10 cellular contexts compared by ENCODE assay signal in the genomic region with DNA sequence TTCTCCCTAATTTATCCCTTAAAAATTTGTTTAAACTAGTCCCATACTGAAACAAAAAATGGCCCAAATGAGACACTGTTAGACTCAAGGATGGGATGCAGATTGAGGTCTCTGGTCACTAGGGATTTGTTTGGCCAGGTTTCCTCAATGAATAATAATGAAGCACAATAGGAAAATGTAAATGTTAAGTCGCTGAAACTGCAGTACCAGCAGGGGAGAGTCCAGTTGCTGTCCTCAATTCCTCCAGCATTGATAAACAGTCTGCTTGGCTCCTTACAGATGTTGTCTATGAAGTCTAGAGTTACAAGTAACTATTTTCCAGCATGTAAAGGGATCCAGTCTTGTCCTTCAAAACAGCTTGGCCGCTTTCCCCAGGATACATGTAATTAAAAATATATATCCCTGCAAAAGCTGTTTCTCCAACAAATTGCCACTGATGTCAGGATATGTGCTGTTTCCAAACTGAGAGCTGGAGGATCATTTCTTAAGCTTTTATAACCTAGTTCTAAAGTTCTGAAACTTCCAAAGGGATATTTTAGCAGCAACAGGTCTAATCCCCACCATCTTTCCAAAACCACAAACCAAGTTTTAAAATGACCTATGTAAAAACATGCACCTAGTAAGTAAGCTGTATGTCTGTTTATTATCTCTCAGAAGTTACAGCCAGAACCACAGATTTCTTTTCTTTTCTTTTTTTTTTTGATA. TPM values are rescaled to one million over a fixed set of nuclear protein-coding genes. Genes with fewer than 3 reads are reported as not detected.
DNase-seq lines count a peak whose midpoint lies in the region; ATAC-seq and TF ChIP-seq lines count a peak whose summit lies in the region.
"Had no signal": no experiment of that assay in that cellular context is flagged by ENCODE, and none has a peak within 500 bp of the region (broad histone marks: within the 10 kb centered on the region; RNA-seq: fewer than 3 reads in every experiment).

No MANE protein-coding gene starts in this region.

- no peak for TF ChIP-seq POLR2A in lower leg skin (IDR thresholded peaks at IDR 0.05)

- H3K4me3 ChIP-seq in HEK293 (ENCODE audit: low read depth, low read length) (no peak overlapping the region), brain microvascular endothelial cell (ENCODE audit: low read depth, low read length) (peak overlapping the region; percentile 72), lower leg skin (ENCODE audit: low read depth, poor library complexity, severe bottlenecking) (peak overlapping the region; percentile 57), stomach smooth muscle (ENCODE audit: low read length in 2 of 2) (peak overlapping the region; percentile 75 to 87)

- in situ Hi-C loops in brain microvascular endothelial cell (cut with HindIII; ENCODE audit: low pct_ligation_motif_present, low sequenced_read_pairs) = no loop called here

- no peaks in the 10 kb centered on the region for H3K36me3 Mint-ChIP-seq in activated T-cell treated with anti-CD3 and anti-CD28 coated beads, Interleukin-2, amount 50 U/mL, for 24 hours (ENCODE audit: low read depth)

- no peak overlapping the region for H3K4me3 Mint-ChIP-seq in activated T-cell treated with anti-CD3 and anti-CD28 coated beads, Interleukin-2, amount 50 U/mL, for 24 hours

- no peak for ATAC-seq in HG02981 (IDR thresholded peaks at IDR 0.05; ENCODE audit: unreplicated experiment)

- WGBS in lower leg skin, 2 donors = 47 to 52% methylated on average over 2 of the region's 2 CpGs

- CTCF ChIA-PET in HEK293 (lab: Yijun Ruan, JAX) = interaction anchor here (0.7 to 5.5 kb wide), 2 partner anchors 15 to 84 kb away, joined by 4 to 35 read pairs; no protein-coding TSS in a partner anchor

- H3K4me1 ChIP-seq in HEK293 (ENCODE audit: control insufficient read depth, insufficient read depth, low read length) = no peaks in the 10 kb centered on the region; the same call in 1 of the 2 replicates
- H3K4me1 ChIP-seq in stomach smooth muscle (ENCODE audit: control insufficient read depth, insufficient read depth, low read length) = peaks cover 48% of the 10 kb centered on the region

- POLR2A ChIA-PET in HEK293 (lab: Yijun Ruan, JAX) = interaction anchor here (1.1 kb wide), 1 partner anchor 19 kb away, joined by 3 read pairs; no protein-coding TSS in a partner anchor

- no peaks in the 10 kb centered on the region for H3K9me3 Mint-ChIP-seq in activated T-cell treated with anti-CD3 and anti-CD28 coated beads, Interleukin-2, amount 50 U/mL, for 24 hours
- H3K9me3 Mint-ChIP-seq: central memory CD8-positive, alpha-beta T cell had no signal

- H3K9ac ChIP-seq in stomach smooth muscle (ENCODE audit: low read length in 2 of 2) = no peak overlapping the region

- TF ChIP-seq CTCF in HEK293 (tag by site-specific recombination; IDR thresholded peaks at IDR 0.05) = no peak
- TF ChIP-seq CTCF in brain microvascular endothelial cell (IDR thresholded peaks at IDR 0.05; ENCODE audit: low read depth, low read length, missing control alignments) = peak; percentile 3
- no peak for TF ChIP-seq CTCF in lower leg skin (IDR thresholded peaks at IDR 0.05)

- H3K27me3 Mint-ChIP-seq in activated T-cell treated with anti-CD3 and anti-CD28 coated beads, Interleukin-2, amount 50 U/mL, for 24 hours = peaks cover 56% of the 10 kb centered on the region

- H3K27me3 ChIP-seq in brain microvascular endothelial cell (replicated peaks) (no peaks in the 10 kb centered on the region), stomach smooth muscle (ENCODE audit: control insufficient read depth in 1 of 2, insufficient read depth in 2 of 2, low read length in 2 of 2) (no peaks in the 10 kb centered on the region)

- no peak overlapping the region for H3K27ac ChIP-seq in HEK293 (ENCODE audit: extremely low read depth, low read depth, low read length)
- H3K27ac ChIP-seq in brain microvascular endothelial cell = peak overlapping the region; percentile 15
- H3K27ac ChIP-seq in stomach smooth muscle (ENCODE audit: low read length) = peak overlapping the region; percentile 8
- no peak overlapping the region for H3K27ac ChIP-seq in substantia nigra (ENCODE audit: low read depth, low read length, poor library complexity, severe bottlenecking)

- peaks cover 14% of the 10 kb centered on the region for H3K4me1 Mint-ChIP-seq in activated T-cell treated with anti-CD3 and anti-CD28 coated beads, Interleukin-2, amount 50 U/mL, for 24 hours (ENCODE audit: low read depth)

- no peaks in the 10 kb centered on the region for H3K9me3 ChIP-seq in HEK293 (ENCODE audit: control insufficient read depth, insufficient read depth, low read depth, low read length)
- H3K9me3 ChIP-seq in stomach smooth muscle (ENCODE audit: control insufficient read depth in 2 of 2, low read length in 2 of 2) = no peaks in the 10 kb centered on the region

- DNase-seq in brain microvascular endothelial cell (peak; percentile 20), lower leg skin (ENCODE audit: low spot score in 2 of 2) (no peak), NCI-H1048 (lab: John Stamatoyannopoulos, UW) (no peak), substantia nigra (lab: John Stamatoyannopoulos, UW) (no peak)
- no peak for DNase-seq in activated T-cell treated with anti-CD3 and anti-CD28 coated beads, Interleukin-2, amount 50 U/mL, for 24 hours
- DNase-seq: SHP77 had no signal

- peaks cover 0 to 15% of the 10 kb centered on the region in 2 experiments; a peak in 1 of 3 replicates for H3K36me3 ChIP-seq in HEK293 (ENCODE audit: control insufficient read depth in 2 of 2, insufficient read depth in 1 of 2, low read length in 2 of 2)
- H3K36me3 ChIP-seq in brain microvascular endothelial cell (replicated peaks) = peaks cover 12% of the 10 kb centered on the region
- H3K36me3 ChIP-seq in stomach smooth muscle (ENCODE audit: control insufficient read depth in 2 of 2, insufficient read depth in 2 of 2, low read length in 2 of 2) = peaks cover 7 to 11% of the 10 kb centered on the region in 2 donors

- intact Hi-C loops in lower leg skin (cut with DNase I; ENCODE audit: low total_unique reads) = no loop called here

- H3K27ac Mint-ChIP-seq in activated T-cell treated with anti-CD3 and anti-CD28 coated beads, Interleukin-2, amount 50 U/mL, for 24 hours = no peak overlapping the region

TF ChIP-seq in HEK293, 187 proteins besides CTCF, POLR2A, EP300 and RAD21:
- TF ChIP-seq ZNF341 (tag by site-specific recombination; IDR thresholded peaks at IDR 0.05; ENCODE audit: low read depth) (no peak), SCRT2 (tag by site-specific recombination; IDR thresholded peaks at IDR 0.05) (peak; percentile 77), BCL11A (tag by site-specific recombination; IDR thresholded peaks at IDR 0.05; ENCODE audit: low read depth) (no peak), ZNF768 (tag by site-specific recombination; IDR thresholded peaks at IDR 0.05) (no peak), SP7 (tag by site-specific recombination; IDR thresholded peaks at IDR 0.05) (no peak)
TF ChIP-seq in HEK293: peak in this region for 1.

RNA-seq across cellular contexts. Expression of a gene that starts 2.1 kb away (rescaled TPM):
- total RNA-seq in lower leg skin = 10 to 100 TPM; 10.6 to 15.8 (median 12.9) TPM

Comparison
In these comparisons a context has a peak if more than half of its experiments do, and no peak if none do; other contexts are left out.
1. H3K27ac ChIP-seq: peak in brain microvascular endothelial cell (single experiment) and stomach smooth muscle (single experiment); none in HEK293 (single experiment) and substantia nigra (single experiment).